21 cellular contexts compared by ENCODE assay signal in genomic region chr1:110216116-110216515, GRCh38.
"Had no signal": no experiment of that assay in that cellular context is flagged by ENCODE, and none has a peak within 500 bp of the region (broad histone marks: within the 10 kb centered on the region; RNA-seq: fewer than 3 reads in every experiment).

No MANE protein-coding gene starts in this region.

- H3K36me3 Mint-ChIP-seq: mesothelial cell of epicardium, naive B cell, WTC11 had no signal

- H3K9me3 Mint-ChIP-seq: activated naive CD4-positive, alpha-beta T cell treated with anti-CD3 and anti-CD28 coated beads for 36 hours; mesothelial cell of epicardium; naive B cell; WTC11 had no signal

- FAIRE-seq: astrocyte, endothelial cell of umbilical vein had no signal

- DNase-seq: activated CD4-positive, alpha-beta T cell treated with anti-CD3 and anti-CD28 coated beads for 1 hour; activated effector memory CD4-positive, alpha-beta T cell treated with anti-CD3 and anti-CD28 coated beads, Interleukin-2, amount 50 U/mL, for 16 hours; activated T-cell treated with anti-CD3 and anti-CD28 coated beads, Interleukin-2, amount 50 U/mL, for 1 hour; amniotic stem cell; brain microvascular endothelial cell; caudate nucleus; islet precursor cell; left cardiac atrium; mammary epithelial cell; naive B cell; SK-N-SH; stimulated activated CD4-positive, alpha-beta T cell treated with anti-CD3 and anti-CD28 coated beads, Interleukin-15, amount 100 ng/mL, for 24 hours; stimulated activated CD4-positive, alpha-beta T cell treated with anti-CD3 and anti-CD28 coated beads, Interleukin-2, amount 100 ng/mL, for 24 hours; stimulated activated naive CD4-positive, alpha-beta T cell; tibial artery had no signal

- H3K27ac Mint-ChIP-seq: activated naive CD4-positive, alpha-beta T cell treated with anti-CD3 and anti-CD28 coated beads for 36 hours; mesothelial cell of epicardium; WTC11 had no signal

- H3K4me3 Mint-ChIP-seq: activated naive CD4-positive, alpha-beta T cell treated with anti-CD3 and anti-CD28 coated beads for 36 hours; mesothelial cell of epicardium; naive B cell; WTC11 had no signal

- ATAC-seq: gastroesophageal sphincter, left cardiac atrium, WTC11 had no signal
